ENCODE assay signal across 15 cellular contexts in genomic region chr1:2541619-2542246, GRCh38. TPM values are rescaled to one million over a fixed set of nuclear protein-coding genes. Genes with fewer than 3 reads are reported as not detected.
DNase-seq lines count a peak whose midpoint lies in the region; ATAC-seq and TF ChIP-seq lines count a peak whose summit lies in the region.
"Had no signal": no experiment of that assay in that cellular context is flagged by ENCODE, and none has a peak within 500 bp of the region (broad histone marks: within the 10 kb centered on the region; RNA-seq: fewer than 3 reads in every experiment).

No MANE protein-coding gene starts in this region.

- no peaks in the 10 kb centered on the region for H3K79me2 ChIP-seq in GM23338 (replicated peaks; ENCODE audit: insufficient read depth)

- no peaks in the 10 kb centered on the region for H4K20me1 ChIP-seq in GM23338 (replicated peaks; ENCODE audit: insufficient read depth)

- TF ChIP-seq CTCF in GM23338 (conservative IDR thresholded peaks at IDR 0.05; ENCODE audit: low read depth in 2 of 2) (no peak), lower lobe of right lung (IDR thresholded peaks at IDR 0.05) (no peak), esophagus muscularis mucosa (IDR thresholded peaks at IDR 0.05) (no peak)

- peaks cover 26% of the 10 kb centered on the region for H3K27me3 Mint-ChIP-seq in GM23338 (ENCODE audit: insufficient read depth, low read depth, poor library complexity)

- ATAC-seq in GM23338 (no peak), lower lobe of right lung (no peak)
- ATAC-seq: CD8-positive, alpha-beta T cell; stimulated activated naive CD8-positive, alpha-beta T cell treated with anti-CD3 and anti-CD28 coated beads, Interleukin-15, Interleukin-2, amounts not matched to agents 100 U/mL and 50 U/mL, for 24 hours had no signal

- H3K9me3 ChIP-seq in lower lobe of right lung (no peaks in the 10 kb centered on the region), esophagus muscularis mucosa (no peaks in the 10 kb centered on the region)

- H3K9me3 Mint-ChIP-seq in GM23338, result no peaks in the 10 kb centered on the region
- H3K9me3 Mint-ChIP-seq: activated naive CD4-positive, alpha-beta T cell treated with anti-CD3 and anti-CD28 coated beads for 36 hours; CD8-positive, alpha-beta T cell had no signal

- no peak overlapping the region for H3K4me2 ChIP-seq in GM23338

- H3K27me3 ChIP-seq in GM23338 (ENCODE audit: insufficient read depth), result peaks cover 12% of the 10 kb centered on the region; the same call in 1 of the 2 replicates
- H3K27me3 ChIP-seq in lower lobe of right lung (ENCODE audit: low read depth), result peaks cover 21% of the 10 kb centered on the region
- H3K27me3 ChIP-seq in esophagus muscularis mucosa, result peaks cover 4 to 97% (median 16%) of the 10 kb centered on the region in 4 donors
- H3K27me3 ChIP-seq: brain microvascular endothelial cell had no signal

- peak; percentile 99 for DNase-seq in COLO668 (lab: John Stamatoyannopoulos, UW; ENCODE audit: unreplicated experiment)
- DNase-seq in GM23338 (ENCODE audit: low spot score), result no peak
- DNase-seq in RPMI8226, result peak; percentile 84
- DNase-seq in lower lobe of right lung, result peak; percentile 77
- no peak for DNase-seq in H4 (ENCODE audit: low spot score)
- DNase-seq in NCI-H2227 (lab: John Stamatoyannopoulos, UW; ENCODE audit: unreplicated experiment), result no peak
- DNase-seq in esophagus muscularis mucosa (ENCODE audit: extremely low spot score), result no peak
- DNase-seq: activated naive CD4-positive, alpha-beta T cell treated with anti-CD3 and anti-CD28 coated beads for 36 hours; brain microvascular endothelial cell; CD8-positive, alpha-beta T cell; mammary epithelial cell; NCI-H226; SHP77 treated with DMSO at 0.1 percent for 48 hours; stimulated activated naive CD8-positive, alpha-beta T cell treated with anti-CD3 and anti-CD28 coated beads, Interleukin-15, Interleukin-2, amounts not matched to agents 100 U/mL and 50 U/mL, for 24 hours had no signal

- no peaks in the 10 kb centered on the region for H3K36me3 Mint-ChIP-seq in GM23338 (ENCODE audit: low read depth)
- H3K36me3 Mint-ChIP-seq: CD8-positive, alpha-beta T cell had no signal

- H3K4me1 Mint-ChIP-seq in GM23338, result peaks cover 4% of the 10 kb centered on the region; the same call in 1 of the 3 replicates

- TF ChIP-seq POLR2A in esophagus muscularis mucosa (IDR thresholded peaks at IDR 0.05; ENCODE audit: low read depth), result no peak

- no peaks in the 10 kb centered on the region for H3K9me2 ChIP-seq in GM23338 (ENCODE audit: insufficient read depth)

- TF ChIP-seq EP300 in esophagus muscularis mucosa (IDR thresholded peaks at IDR 0.05), result no peak

- H3K4me3 ChIP-seq in GM23338 (no peak overlapping the region), lower lobe of right lung (no peak overlapping the region), esophagus muscularis mucosa (no peak overlapping the region)

- H3K4me1 ChIP-seq in GM23338 (ENCODE audit: insufficient read depth) (peaks cover 9% of the 10 kb centered on the region; the same call in 1 of the 2 replicates), lower lobe of right lung (peaks cover 40% of the 10 kb centered on the region), esophagus muscularis mucosa (peaks cover 38 to 48% (median 44%) of the 10 kb centered on the region in 4 donors)

- H2AFZ ChIP-seq in GM23338, result no peak overlapping the region

- H3K27ac ChIP-seq in GM23338 (ENCODE audit: low read depth), result no peak overlapping the region
- no peak overlapping the region for H3K27ac ChIP-seq in lower lobe of right lung
- no peak overlapping the region for H3K27ac ChIP-seq in esophagus muscularis mucosa (replicated peaks in 1 of 4)
- H3K27ac ChIP-seq: brain microvascular endothelial cell had no signal

- H3F3A ChIP-seq in GM23338 (replicated peaks; ENCODE audit: low read depth), result 0 out of 2 replicates have a peak, but pooled peaks cover 3% of the 10 kb centered on the region

- H3K4me3 Mint-ChIP-seq in GM23338, result 0 out of 3 replicates have a peak overlapping the region, but pooled peaks have one; percentile 17
- H3K4me3 Mint-ChIP-seq: activated naive CD4-positive, alpha-beta T cell treated with anti-CD3 and anti-CD28 coated beads for 36 hours; CD8-positive, alpha-beta T cell had no signal

- intact Hi-C loops in lower lobe of right lung (cut with DNase I) (no loop called here), esophagus muscularis mucosa (cut with DNase I) (no loop called here)

- no peak overlapping the region for H3K27ac Mint-ChIP-seq in GM23338
- H3K27ac Mint-ChIP-seq: activated naive CD4-positive, alpha-beta T cell treated with anti-CD3 and anti-CD28 coated beads for 36 hours; CD8-positive, alpha-beta T cell had no signal

- H3K36me3 ChIP-seq in GM23338 (ENCODE audit: insufficient read depth) (no peaks in the 10 kb centered on the region), lower lobe of right lung (no peaks in the 10 kb centered on the region), esophagus muscularis mucosa (no peaks in the 10 kb centered on the region)
- H3K36me3 ChIP-seq: brain microvascular endothelial cell had no signal

- WGBS in esophagus muscularis mucosa, result 57% methylated on average over 13 of the region's 25 CpGs

TF ChIP-seq in GM23338, 12 proteins besides CTCF, POLR2A, EP300 and RAD21 (continues in another document):
- TF ChIP-seq ETS1 (IDR thresholded peaks at IDR 0.05), result no peak
- no peak for TF ChIP-seq NANOG (IDR thresholded peaks at IDR 0.05; ENCODE audit: borderline replicate concordance)

RNA-seq across cellular contexts. Expression of gene HES5, which starts 11.7 kb away (rescaled TPM):
- total RNA-seq in GM23338 (2014; rRNA removed; shearing (Covaris generic)), result 0.21 TPM in 1 of 2 replicates, not detected in the other
- polyA plus RNA-seq in GM23338 (2016; fragmentation: Nextera tagmentation; extraction: Ambion mirVana), result 0.16 TPM in 1 of 2 replicates, not detected in the other
- total RNA-seq in lower lobe of right lung (1.5 TPM), esophagus muscularis mucosa (under 1 TPM in 2 of 4 donors, not detected in 2; 0.19 to 0.33 TPM)
- total RNA-seq in H4 (2014; rRNA removed; shearing (Covaris generic)), result not detected in 2 replicates
- total RNA-seq: activated naive CD4-positive, alpha-beta T cell treated with anti-CD3 and anti-CD28 coated beads for 36 hours; CD8-positive, alpha-beta T cell; mammary epithelial cell; MCF 10A had no signal
- polyA plus RNA-seq: mammary epithelial cell had no signal

RNA-seq across cellular contexts. Expression of gene TNFRSF14, which starts 14.4 kb away (rescaled TPM):
- 0.85 TPM in 1 of 2 replicates, not detected in the other for total RNA-seq in GM23338 (2014; rRNA removed; shearing (Covaris generic))
- not detected in 2 replicates for polyA plus RNA-seq in GM23338 (2016; fragmentation: Nextera tagmentation; extraction: Ambion mirVana)
- total RNA-seq in lower lobe of right lung (152 TPM), esophagus muscularis mucosa (10 to 100 TPM; 26.2 to 49.2 (median 42.5) TPM)
- total RNA-seq in H4 (2014; rRNA removed; shearing (Covaris generic)), result 3.3 and 9.1 TPM in 2 replicates

RNA-seq across cellular contexts. Expression of gene PANK4, which starts 15.3 kb away (rescaled TPM):
- 31.2 and 43.7 TPM in 2 replicates for total RNA-seq in GM23338 (2014; rRNA removed; shearing (Covaris generic))
- 25.4 and 25.8 TPM in 2 replicates for polyA plus RNA-seq in GM23338 (2016; fragmentation: Nextera tagmentation; extraction: Ambion mirVana)
- 39.2 TPM for total RNA-seq in lower lobe of right lung
- total RNA-seq in H4 (2014; rRNA removed; shearing (Covaris generic)), result 10.9 and 12.5 TPM in 2 replicates
- total RNA-seq in esophagus muscularis mucosa, result 10 to 100 TPM; 22.5 to 48.9 (median 37.9) TPM

RNA-seq across cellular contexts. Expression of gene PRXL2B, which starts 44.8 kb away (rescaled TPM):
- total RNA-seq in GM23338 (2014; rRNA removed; shearing (Covaris generic)), result 35.1 and 44.0 TPM in 2 replicates
- polyA plus RNA-seq in GM23338 (2016; fragmentation: Nextera tagmentation; extraction: Ambion mirVana), result 25.5 and 25.6 TPM in 2 replicates
- total RNA-seq in lower lobe of right lung (26.3 TPM), esophagus muscularis mucosa (10 to 100 TPM in 3 of 4 donors, 1 to 10 TPM in 1; 7.9 to 18.8 (median 14.8) TPM)
- total RNA-seq in H4 (2014; rRNA removed; shearing (Covaris generic)), result 18.8 and 29.0 TPM in 2 replicates

Comparison
In these comparisons a context has a peak if more than half of its experiments do, and no peak if none do; other contexts are left out.
1. DNase-seq: peak in COLO668 (single experiment), RPMI8226 (single experiment) and lower lobe of right lung (single experiment); none in GM23338 (single experiment), H4 (single experiment), NCI-H2227 (single experiment) and esophagus muscularis mucosa (single experiment).